In the genomic region with DNA sequence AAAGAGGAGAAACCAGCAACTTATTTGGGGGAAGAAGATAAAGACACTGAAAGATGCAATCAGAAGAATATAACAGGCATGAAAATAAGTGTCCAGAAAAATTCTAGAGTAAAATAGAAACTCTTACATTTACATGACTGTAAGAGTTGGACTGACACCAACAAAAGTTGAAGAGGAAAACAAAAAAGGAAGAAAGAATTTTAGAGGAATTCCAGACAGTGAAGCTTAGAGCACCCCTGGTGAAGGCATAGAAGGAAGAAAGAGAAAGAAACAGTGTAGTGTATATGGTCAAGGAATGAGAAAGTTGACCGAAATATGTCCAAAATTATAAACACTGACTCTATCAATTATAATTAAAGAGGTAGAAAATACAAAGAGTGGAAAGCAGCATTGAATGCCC, we compare ENCODE assay signal across 17 cellular contexts.
"Had no signal": no experiment of that assay in that cellular context is flagged by ENCODE, and none has a peak within 500 bp of the region (broad histone marks: within the 10 kb centered on the region; RNA-seq: fewer than 3 reads in every experiment).

No MANE protein-coding gene starts in this region.

- H3K4me3 ChIP-seq: right lobe of liver, spleen, stomach, thoracic aorta, upper lobe of right lung had no signal

- H3K4me1 ChIP-seq: foreskin keratinocyte, right lobe of liver, spleen, stomach, upper lobe of right lung had no signal

- H3K27me3 ChIP-seq: ascending aorta, foreskin keratinocyte, right lobe of liver, spleen, stomach, upper lobe of right lung had no signal

- H3K9me3 ChIP-seq: ascending aorta, right lobe of liver, spleen, stomach, thoracic aorta, upper lobe of right lung had no signal

- DNase-seq: activated naive CD4-positive, alpha-beta T cell; activated naive CD8-positive, alpha-beta T cell treated with anti-CD3 and anti-CD28 coated beads, Interleukin-2, amount 50 U/mL, for 24 hours; activated T-cell treated with anti-CD3 and anti-CD28 coated beads for 4 hours; erythroblast; foreskin keratinocyte; glutamatergic neuron; mesendoderm; occipital lobe; right lobe of liver; spleen; stomach; T-helper 1 cell; T1000; upper lobe of right lung had no signal

- H3K27ac ChIP-seq: foreskin keratinocyte, right lobe of liver, spleen, stomach, thoracic aorta, upper lobe of right lung had no signal

- H3K36me3 ChIP-seq: ascending aorta, right lobe of liver, spleen, stomach, thoracic aorta, upper lobe of right lung had no signal

- ATAC-seq: activated CD4-positive, CD25-positive, alpha-beta regulatory T cell treated with anti-CD3 and anti-CD28 coated beads, Interleukin-2, amount 50 U/mL, for 24 hours; activated naive CD8-positive, alpha-beta T cell treated with anti-CD3 and anti-CD28 coated beads, Interleukin-2, amount 50 U/mL, for 24 hours; foreskin keratinocyte; right lobe of liver; upper lobe of right lung had no signal
